Comparison of ENCODE assay signal across 13 cellular contexts in the genomic region with DNA sequence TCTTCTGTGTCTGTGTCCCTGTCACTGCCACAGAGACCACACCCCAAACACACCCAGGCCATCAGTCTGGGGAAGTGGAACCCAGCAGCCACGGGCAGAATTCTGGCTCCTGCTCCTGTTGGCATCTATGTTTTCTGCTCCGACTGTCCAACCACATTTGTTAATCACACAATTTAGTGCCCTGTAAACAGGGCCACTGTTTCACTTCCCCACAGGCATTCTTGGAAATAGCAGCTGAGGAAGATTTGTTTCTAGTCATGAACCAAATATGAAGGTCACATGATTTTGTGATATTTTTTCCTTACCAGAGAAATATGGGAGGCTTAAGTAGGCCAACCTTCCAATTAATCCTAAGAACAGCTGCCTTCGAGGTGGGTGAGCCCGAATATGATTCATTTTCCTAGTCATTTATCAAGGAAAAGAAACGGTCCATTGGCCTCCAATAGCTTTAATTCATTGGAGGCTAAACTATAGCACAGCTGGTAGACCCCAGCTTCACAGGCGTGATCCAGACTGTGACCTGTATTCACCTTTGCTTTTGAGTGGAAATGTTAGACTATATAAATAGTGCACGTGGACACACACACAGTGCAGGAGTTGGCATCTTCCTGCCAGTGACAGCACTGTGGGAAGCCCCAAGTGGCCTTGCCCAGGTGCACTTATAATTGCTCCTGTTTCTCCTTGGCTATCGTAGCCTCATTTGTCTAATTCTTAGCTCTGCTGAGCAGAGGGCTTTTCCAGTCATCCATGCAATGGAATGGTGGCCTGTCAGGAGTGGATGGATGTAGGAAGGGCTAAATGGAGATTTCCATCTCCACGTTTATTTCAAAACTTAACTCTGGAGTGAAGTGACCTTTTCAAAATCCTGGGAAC.
DNase-seq lines count a peak whose midpoint lies in the region; ATAC-seq, FAIRE-seq and TF ChIP-seq lines count a peak whose summit lies in the region.
"Had no signal": no experiment of that assay in that cellular context is flagged by ENCODE, and none has a peak within 500 bp of the region (broad histone marks: within the 10 kb centered on the region; RNA-seq: fewer than 3 reads in every experiment).

No MANE protein-coding gene starts in this region.

- no peak overlapping the region for H3K27ac Mint-ChIP-seq in activated naive CD4-positive, alpha-beta T cell treated with anti-CD3 and anti-CD28 coated beads, Interleukin-2, amount 10 ng/mL, durations not matched to agents 7 days and 5 days
- no peak overlapping the region for H3K27ac Mint-ChIP-seq in stimulated activated effector memory CD8-positive, alpha-beta T cell treated with anti-CD3 and anti-CD28 coated beads, Interleukin-12 subunit alpha, Interleukin-12 subunit beta, amount 100 ng/mL, for 72 hours

- H3K36me3 Mint-ChIP-seq in activated naive CD4-positive, alpha-beta T cell treated with anti-CD3 and anti-CD28 coated beads, Interleukin-2, amount 10 ng/mL, durations not matched to agents 7 days and 5 days: no peaks in the 10 kb centered on the region
- no peaks in the 10 kb centered on the region for H3K36me3 Mint-ChIP-seq in stimulated activated effector memory CD8-positive, alpha-beta T cell treated with anti-CD3 and anti-CD28 coated beads, Interleukin-12 subunit alpha, Interleukin-12 subunit beta, amount 100 ng/mL, for 72 hours

- DNase-seq in AG04449 (ENCODE audit: low read depth, low spot score) (peak; percentile 24), H54 (ENCODE audit: insufficient read length, low spot score) (peak; percentile 26), SHP77 treated with DMSO at 0.1 percent for 48 hours (lab: John Stamatoyannopoulos, UW) (peak; percentile 57), iris pigment epithelial cell (ENCODE audit: low read depth) (peak; percentile 59), posterior vena cava (ENCODE audit: low spot score) (no peak)
- no peak for DNase-seq in activated naive CD4-positive, alpha-beta T cell treated with anti-CD3 and anti-CD28 coated beads, Interleukin-2, amount 10 ng/mL, durations not matched to agents 7 days and 5 days
- no peak for DNase-seq in stimulated activated effector memory CD8-positive, alpha-beta T cell treated with anti-CD3 and anti-CD28 coated beads, Interleukin-12 subunit alpha, Interleukin-12 subunit beta, amount 100 ng/mL, for 72 hours (ENCODE audit: low spot score in 2 of 2)
- DNase-seq: NCI-H1436 treated with DMSO at 0.1 percent for 48 hours had no signal

- peak; percentile 20 for FAIRE-seq in H54 (lab: Jason Lieb, UNC)
- FAIRE-seq: frontal cortex, RCC 7860 had no signal

- POLR2A ChIA-PET in AG04449 (lab: Yijun Ruan, JAX): no interaction called here

- H3K27me3 Mint-ChIP-seq in activated naive CD4-positive, alpha-beta T cell treated with anti-CD3 and anti-CD28 coated beads, Interleukin-2, amount 10 ng/mL, durations not matched to agents 7 days and 5 days: peaks cover 30% of the 10 kb centered on the region

- TF ChIP-seq POLR2A in H54 (IDR thresholded peaks at IDR 0.05; ENCODE audit: low read depth, low read length): no peak

- H3K9me3 Mint-ChIP-seq in activated naive CD4-positive, alpha-beta T cell treated with anti-CD3 and anti-CD28 coated beads, Interleukin-2, amount 10 ng/mL, durations not matched to agents 7 days and 5 days: peaks cover 6% of the 10 kb centered on the region
- no peaks in the 10 kb centered on the region for H3K9me3 Mint-ChIP-seq in stimulated activated effector memory CD8-positive, alpha-beta T cell treated with anti-CD3 and anti-CD28 coated beads, Interleukin-12 subunit alpha, Interleukin-12 subunit beta, amount 100 ng/mL, for 72 hours
- H3K9me3 Mint-ChIP-seq: central memory CD8-positive, alpha-beta T cell had no signal

- no peak for TF ChIP-seq CTCF in AG04449 (IDR thresholded peaks at IDR 0.05; ENCODE audit: insufficient read depth, low read length, missing control alignments)

- CTCF ChIA-PET in AG04449 (lab: Yijun Ruan, JAX): no interaction called here
- CTCF ChIA-PET in activated naive CD4-positive, alpha-beta T cell treated with anti-CD3 and anti-CD28 coated beads, Interleukin-2, amount 10 ng/mL, durations not matched to agents 7 days and 5 days (lab: Charles Lee): no interaction called here

- no peak overlapping the region for H3K4me3 Mint-ChIP-seq in activated naive CD4-positive, alpha-beta T cell treated with anti-CD3 and anti-CD28 coated beads, Interleukin-2, amount 10 ng/mL, durations not matched to agents 7 days and 5 days
- no peak overlapping the region for H3K4me3 Mint-ChIP-seq in stimulated activated effector memory CD8-positive, alpha-beta T cell treated with anti-CD3 and anti-CD28 coated beads, Interleukin-12 subunit alpha, Interleukin-12 subunit beta, amount 100 ng/mL, for 72 hours
- H3K4me3 Mint-ChIP-seq: central memory CD8-positive, alpha-beta T cell had no signal

- peaks cover 4% of the 10 kb centered on the region for H3K4me1 Mint-ChIP-seq in activated naive CD4-positive, alpha-beta T cell treated with anti-CD3 and anti-CD28 coated beads, Interleukin-2, amount 10 ng/mL, durations not matched to agents 7 days and 5 days
- peaks cover 6% of the 10 kb centered on the region for H3K4me1 Mint-ChIP-seq in stimulated activated effector memory CD8-positive, alpha-beta T cell treated with anti-CD3 and anti-CD28 coated beads, Interleukin-12 subunit alpha, Interleukin-12 subunit beta, amount 100 ng/mL, for 72 hours

- intact Hi-C loops in posterior vena cava (cut with DNase I): no loop called here

- ATAC-seq in GM21526 (IDR thresholded peaks at IDR 0.05; ENCODE audit: low FRiP score, unreplicated experiment): no peak
- no peak for ATAC-seq in stimulated activated effector memory CD8-positive, alpha-beta T cell treated with anti-CD3 and anti-CD28 coated beads, Interleukin-12 subunit alpha, Interleukin-12 subunit beta, amount 100 ng/mL, for 72 hours

- no peak overlapping the region for H3K4me3 ChIP-seq in AG04449 (ENCODE audit: low read depth, low read length)
- H3K4me3 ChIP-seq: BLaER1 had no signal

Comparison
In these comparisons a context has a peak if more than half of its experiments do, and no peak if none do; other contexts are left out.
1. DNase-seq: peak in AG04449 (single experiment), H54 (single experiment), SHP77 treated with DMSO at 0.1 percent for 48 hours (single experiment) and iris pigment epithelial cell (single experiment); none in activated naive CD4-positive, alpha-beta T cell treated with anti-CD3 and anti-CD28 coated beads, Interleukin-2, amount 10 ng/mL, durations not matched to agents 7 days and 5 days (single experiment), stimulated activated effector memory CD8-positive, alpha-beta T cell treated with anti-CD3 and anti-CD28 coated beads, Interleukin-12 subunit alpha, Interleukin-12 subunit beta, amount 100 ng/mL, for 72 hours (0 of 2) and posterior vena cava (single experiment).